Comparison of ENCODE assay signal across 28 cellular contexts in genomic region chr20:12095224-12095623, GRCh38.
"Had no signal": no experiment of that assay in that cellular context is flagged by ENCODE, and none has a peak within 500 bp of the region (broad histone marks: within the 10 kb centered on the region; RNA-seq: fewer than 3 reads in every experiment).

No MANE protein-coding gene starts in this region.

- H3K4me3 ChIP-seq: stomach, suprapubic skin, testis, thoracic aorta, thyroid gland, tibial artery, tibial nerve, transverse colon, upper lobe of left lung, upper lobe of right lung, uterus, vagina had no signal

- H3K4me1 Mint-ChIP-seq: stimulated activated effector memory CD8-positive, alpha-beta T cell treated with anti-CD3 and anti-CD28 coated beads, Interleukin-12 subunit alpha, Interleukin-12 subunit beta, amount 100 ng/mL, for 72 hours; stimulated activated memory B cell treated with anti-CD40 and anti-IgM and Interleukin-4, amounts not matched to agents 10 μg/mL and 1 μg/mL and 100 μg/mL, for 72 hours; stimulated activated naive B cell treated with anti-CD40 and anti-IgM and Interleukin-4, amounts not matched to agents 10 μg/mL and 1 μg/mL and 100 μg/mL, for 72 hours; stimulated activated naive CD8-positive, alpha-beta T cell treated with anti-CD3 and anti-CD28 coated beads, Interleukin-15, amount 100 ng/mL, for 72 hours had no signal

- H3K36me3 ChIP-seq: stomach, suprapubic skin, thoracic aorta, thyroid gland, tibial artery, tibial nerve, transverse colon, upper lobe of left lung, upper lobe of right lung, uterus, vagina had no signal

- H3K36me3 Mint-ChIP-seq: stimulated activated effector memory CD8-positive, alpha-beta T cell treated with anti-CD3 and anti-CD28 coated beads, Interleukin-12 subunit alpha, Interleukin-12 subunit beta, amount 100 ng/mL, for 72 hours; stimulated activated memory B cell treated with anti-CD40 and anti-IgM and Interleukin-4, amounts not matched to agents 10 μg/mL and 1 μg/mL and 100 μg/mL, for 72 hours; stimulated activated naive B cell treated with anti-CD40 and anti-IgM and Interleukin-4, amounts not matched to agents 10 μg/mL and 1 μg/mL and 100 μg/mL, for 72 hours; type B pancreatic cell had no signal

- H3K4me3 Mint-ChIP-seq: stimulated activated effector memory CD8-positive, alpha-beta T cell treated with anti-CD3 and anti-CD28 coated beads, Interleukin-12 subunit alpha, Interleukin-12 subunit beta, amount 100 ng/mL, for 72 hours; stimulated activated memory B cell treated with anti-CD40 and anti-IgM and Interleukin-4, amounts not matched to agents 10 μg/mL and 1 μg/mL and 100 μg/mL, for 72 hours; stimulated activated naive B cell treated with anti-CD40 and anti-IgM and Interleukin-4, amounts not matched to agents 10 μg/mL and 1 μg/mL and 100 μg/mL, for 72 hours; stimulated activated naive CD8-positive, alpha-beta T cell treated with anti-CD3 and anti-CD28 coated beads, Interleukin-15, amount 100 ng/mL, for 72 hours; stimulated activated naive CD8-positive, alpha-beta T cell treated with anti-CD3 and anti-CD28 coated beads, Interleukin-15, Interleukin-2, amounts not matched to agents 100 ng/mL and 50 ng/mL, for 24 hours; type B pancreatic cell had no signal

- H3K27me3 Mint-ChIP-seq: stimulated activated memory B cell treated with anti-CD40 and anti-IgM and Interleukin-4, amounts not matched to agents 10 μg/mL and 1 μg/mL and 100 μg/mL, for 72 hours; stimulated activated naive B cell treated with anti-CD40 and anti-IgM and Interleukin-4, amounts not matched to agents 10 μg/mL and 1 μg/mL and 100 μg/mL, for 72 hours; stimulated activated naive CD8-positive, alpha-beta T cell treated with anti-CD3 and anti-CD28 coated beads, Interleukin-15, amount 100 ng/mL, for 72 hours; stimulated activated naive CD8-positive, alpha-beta T cell treated with anti-CD3 and anti-CD28 coated beads, Interleukin-15, Interleukin-2, amounts not matched to agents 100 ng/mL and 50 ng/mL, for 24 hours; type B pancreatic cell had no signal

- H3K4me1 ChIP-seq: stomach, suprapubic skin, testis, thyroid gland, tibial artery, tibial nerve, upper lobe of left lung, upper lobe of right lung, uterus, vagina had no signal

- H3K9me3 Mint-ChIP-seq: stimulated activated memory B cell treated with anti-CD40 and anti-IgM and Interleukin-4, amounts not matched to agents 10 μg/mL and 1 μg/mL and 100 μg/mL, for 72 hours; stimulated activated naive B cell treated with anti-CD40 and anti-IgM and Interleukin-4, amounts not matched to agents 10 μg/mL and 1 μg/mL and 100 μg/mL, for 72 hours; stimulated activated naive CD8-positive, alpha-beta T cell treated with anti-CD3 and anti-CD28 coated beads, Interleukin-15, Interleukin-2, amounts not matched to agents 100 ng/mL and 50 ng/mL, for 24 hours; type B pancreatic cell had no signal

- H3K27ac ChIP-seq: stomach, suprapubic skin, testis, thoracic aorta, thyroid gland, tibial artery, tibial nerve, transverse colon, upper lobe of left lung, upper lobe of right lung, uterus, vagina had no signal

- H3K27me3 ChIP-seq: stomach, suprapubic skin, testis, thyroid gland, tibial artery, tibial nerve, transverse colon, upper lobe of left lung, upper lobe of right lung, uterus, vagina had no signal

- H3K9me3 ChIP-seq: stomach, suprapubic skin, testis, thoracic aorta, thyroid gland, tibial artery, tibial nerve, transverse colon, upper lobe of left lung, upper lobe of right lung, uterus, vagina had no signal

- DNase-seq: stimulated activated CD4-positive, alpha-beta T cell treated with anti-CD3 and anti-CD28 coated beads, Interleukin-2, amount 100 ng/mL, for 48 hours; stimulated activated CD4-positive, alpha-beta T cell treated with anti-CD3 and anti-CD28 coated beads, Interleukin-4, amount 100 ng/mL, for 1 hour; stimulated activated CD4-positive, alpha-beta T cell treated with anti-CD3 and anti-CD28 coated beads, Interleukin-4, amount 100 ng/mL, for 24 hours; stimulated activated CD4-positive, alpha-beta T cell treated with anti-CD3 and anti-CD28 coated beads, Interleukin-4, amount 100 ng/mL, for 4 hours; stimulated activated CD8-positive, alpha-beta memory T cell treated with anti-CD3 and anti-CD28 coated beads, Interleukin-4, amount 100 ng/mL, for 48 hours; stimulated activated naive B cell treated with anti-CD40 and anti-IgM and Interleukin-4, amounts not matched to agents 10 μg/mL and 1 μg/mL and 100 μg/mL, for 72 hours; stimulated activated naive CD4-positive, alpha-beta T cell; stimulated activated naive CD4-positive, alpha-beta T cell treated with Interleukin-2 at 50 U/mL for 16 hours; stimulated activated naive CD8-positive, alpha-beta T cell treated with anti-CD3 and anti-CD28 coated beads, Interleukin-15, amount 100 ng/mL, for 72 hours; stimulated activated naive CD8-positive, alpha-beta T cell treated with anti-CD3 and anti-CD28 coated beads, Interleukin-15, Interleukin-2, amounts not matched to agents 100 U/mL and 50 U/mL, for 24 hours; stomach; substantia nigra; testis; thyroid gland; tibial artery; transverse colon; trophoblast cell; upper lobe of left lung; upper lobe of right lung; uterus had no signal

- ATAC-seq: stimulated activated effector memory CD8-positive, alpha-beta T cell treated with anti-CD3 and anti-CD28 coated beads, Interleukin-12 subunit alpha, Interleukin-12 subunit beta, amount 100 ng/mL, for 72 hours; stimulated activated memory B cell treated with anti-CD40 and anti-IgM and Interleukin-4, amounts not matched to agents 10 μg/mL and 1 μg/mL and 100 μg/mL, for 72 hours; stimulated activated naive B cell treated with anti-CD40 and anti-IgM and Interleukin-4, amounts not matched to agents 10 μg/mL and 1 μg/mL and 100 μg/mL, for 72 hours; stimulated activated naive CD8-positive, alpha-beta T cell treated with anti-CD3 and anti-CD28 coated beads, Interleukin-15, amount 100 ng/mL, for 72 hours; stimulated activated naive CD8-positive, alpha-beta T cell treated with anti-CD3 and anti-CD28 coated beads, Interleukin-15, Interleukin-2, amounts not matched to agents 100 U/mL and 50 U/mL, for 24 hours; upper lobe of right lung had no signal
